ENCODE assay signal across 9 cellular contexts in genomic region chr19:10009714-10010224, GRCh38. TPM values are rescaled to one million over a fixed set of nuclear protein-coding genes. Genes with fewer than 3 reads are reported as not detected.
DNase-seq lines count a peak whose midpoint lies in the region; ATAC-seq and TF ChIP-seq lines count a peak whose summit lies in the region.
"Had no signal": no experiment of that assay in that cellular context is flagged by ENCODE, and none has a peak within 500 bp of the region (broad histone marks: within the 10 kb centered on the region; RNA-seq: fewer than 3 reads in every experiment).

No MANE protein-coding gene starts in this region.

- in situ Hi-C loops in brain microvascular endothelial cell (cut with HindIII; ENCODE audit: low pct_ligation_motif_present, low sequenced_read_pairs), result no loop called here

- H3K4me1 Mint-ChIP-seq in activated T-cell treated with anti-CD3 and anti-CD28 coated beads, Interleukin-2, amount 50 U/mL, for 24 hours (ENCODE audit: low read depth), result peaks cover 30% of the 10 kb centered on the region

- TF ChIP-seq CTCF in brain microvascular endothelial cell (IDR thresholded peaks at IDR 0.05; ENCODE audit: low read depth, low read length, missing control alignments) (no peak), GM20000 (IDR thresholded peaks at IDR 0.05; ENCODE audit: extremely low read depth, missing control alignments) (no peak), BE2C (IDR thresholded peaks at IDR 0.05; ENCODE audit: low read depth, low read length) (no peak)

- no peaks in the 10 kb centered on the region for H3K9me3 Mint-ChIP-seq in activated T-cell treated with anti-CD3 and anti-CD28 coated beads, Interleukin-2, amount 50 U/mL, for 24 hours

- DNase-seq in activated T-cell treated with anti-CD3 and anti-CD28 coated beads, Interleukin-2, amount 50 U/mL, for 24 hours, result peak; percentile 37
- DNase-seq in activated T-cell treated with anti-CD3 and anti-CD28 coated beads for 4 hours (no peak), brain microvascular endothelial cell (no peak), left colon (no peak), GM20000 (ENCODE audit: low spot score) (no peak), BE2C (no peak)

- ATAC-seq in left colon (peak; percentile 2), GM18502 (IDR thresholded peaks at IDR 0.05; ENCODE audit: poor library complexity, unreplicated experiment) (no peak)

- H3K9me3 ChIP-seq in stomach smooth muscle (ENCODE audit: control insufficient read depth in 2 of 2, low read length in 2 of 2) (no peaks in the 10 kb centered on the region), BE2C (no peaks in the 10 kb centered on the region)

- no peak overlapping the region for H3K27ac Mint-ChIP-seq in activated T-cell treated with anti-CD3 and anti-CD28 coated beads, Interleukin-2, amount 50 U/mL, for 24 hours

- H3K4me3 Mint-ChIP-seq in activated T-cell treated with anti-CD3 and anti-CD28 coated beads, Interleukin-2, amount 50 U/mL, for 24 hours, result no peak overlapping the region

- H3K27me3 Mint-ChIP-seq in activated T-cell treated with anti-CD3 and anti-CD28 coated beads, Interleukin-2, amount 50 U/mL, for 24 hours, result peaks cover 69% of the 10 kb centered on the region

- H3K36me3 ChIP-seq in brain microvascular endothelial cell (replicated peaks) (no peaks in the 10 kb centered on the region), stomach smooth muscle (ENCODE audit: control insufficient read depth in 2 of 2, insufficient read depth in 2 of 2, low read length in 2 of 2) (no peaks in the 10 kb centered on the region), BE2C (no peaks in the 10 kb centered on the region)

- intact Hi-C loops in left colon (cut with DNase I, micrococcal nuclease), result no loop called here

- H3K27me3 ChIP-seq in brain microvascular endothelial cell (replicated peaks), result peaks cover 9% of the 10 kb centered on the region
- peaks cover 32 to 33% of the 10 kb centered on the region in 2 donors for H3K27me3 ChIP-seq in stomach smooth muscle (ENCODE audit: control insufficient read depth in 1 of 2, insufficient read depth in 2 of 2, low read length in 2 of 2)
- peaks cover 57% of the 10 kb centered on the region for H3K27me3 ChIP-seq in BE2C

- H3K36me3 Mint-ChIP-seq in activated T-cell treated with anti-CD3 and anti-CD28 coated beads, Interleukin-2, amount 50 U/mL, for 24 hours (ENCODE audit: low read depth), result no peaks in the 10 kb centered on the region

- H3K27ac ChIP-seq in brain microvascular endothelial cell (peak overlapping the region; percentile 7), stomach smooth muscle (ENCODE audit: low read length) (no peak overlapping the region)
- H3K27ac ChIP-seq: VCaP had no signal

- peak overlapping the region in 1 of 2 donors; percentile 15 for H3K9ac ChIP-seq in stomach smooth muscle (ENCODE audit: low read length in 2 of 2)

- peaks cover 9% of the 10 kb centered on the region for H3K4me1 ChIP-seq in stomach smooth muscle (ENCODE audit: control insufficient read depth, insufficient read depth, low read length)
- no peaks in the 10 kb centered on the region for H3K4me1 ChIP-seq in BE2C

- H3K4me3 ChIP-seq in brain microvascular endothelial cell (ENCODE audit: low read depth, low read length) (peak overlapping the region; percentile 47), stomach smooth muscle (ENCODE audit: low read length in 2 of 2) (peak overlapping the region; percentile 72 to 77), BE2C (ENCODE audit: low read depth, low read length) (no peak overlapping the region)

RNA-seq across cellular contexts. Expression of gene COL5A3, which starts 0.5 kb away (rescaled TPM):
- 1 to 10 TPM; 2.9 to 4.0 TPM for total RNA-seq in left colon
- polyA plus RNA-seq in BE2C (2012; ENCODE audit: insufficient read depth, insufficient read length, low read depth), result not detected

RNA-seq across cellular contexts. Expression of gene RDH8, which starts 3.5 kb away (rescaled TPM):
- total RNA-seq in left colon, result not detected
- not detected for polyA plus RNA-seq in BE2C (2012; ENCODE audit: insufficient read depth, insufficient read length, low read depth)
